Comparison of ENCODE assay signal across 16 cellular contexts in genomic region chr11:57815476-57815875, GRCh38. TPM values are rescaled to one million over a fixed set of nuclear protein-coding genes. Genes with fewer than 3 reads are reported as not detected.
A peak's percentile ranks its signal among the peaks of the same experiment; 100 is the strongest.
DNase-seq lines count a peak whose midpoint lies in the region; ATAC-seq and TF ChIP-seq lines count a peak whose summit lies in the region.
"Had no signal": no experiment of that assay in that cellular context is flagged by ENCODE, and none has a peak within 500 bp of the region (broad histone marks: within the 10 kb centered on the region; RNA-seq: fewer than 3 reads in every experiment).

No MANE protein-coding gene starts in this region.

- H3K36me3 ChIP-seq in upper lobe of left lung (peaks cover 43 to 92% (median 68%) of the 10 kb centered on the region in 4 donors), tibial nerve (peaks cover 8 to 85% (median 8%) of the 10 kb centered on the region in 3 donors)

- H3K27me3 ChIP-seq in upper lobe of left lung (no peaks in the 10 kb centered on the region), tibial nerve (no peaks in the 10 kb centered on the region)
- H3K27me3 ChIP-seq: dorsolateral prefrontal cortex had no signal

- H3K4me3 ChIP-seq in upper lobe of left lung (no peak overlapping the region), tibial nerve (no peak overlapping the region)
- H3K4me3 ChIP-seq: dorsolateral prefrontal cortex, thoracic aorta had no signal

- no peak overlapping the region for H3K4me3 Mint-ChIP-seq in activated naive CD4-positive, alpha-beta T cell treated with anti-CD3 and anti-CD28 coated beads, Interleukin-2, amount 50 U/mL, for 24 hours
- no peak overlapping the region for H3K4me3 Mint-ChIP-seq in stimulated activated effector memory CD8-positive, alpha-beta T cell treated with anti-CD3 and anti-CD28 coated beads, Interleukin-12 subunit alpha, Interleukin-12 subunit beta, amount 100 ng/mL, for 72 hours

- 76 to 89% methylated on average over 2 of the region's 2 CpGs for WGBS in upper lobe of left lung, 2 donors
- 81 to 86% methylated on average over 2 of the region's 2 CpGs for WGBS in tibial nerve, 2 donors

- no peaks in the 10 kb centered on the region for H3K9me3 Mint-ChIP-seq in activated naive CD4-positive, alpha-beta T cell treated with anti-CD3 and anti-CD28 coated beads, Interleukin-2, amount 50 U/mL, for 24 hours
- no peaks in the 10 kb centered on the region for H3K9me3 Mint-ChIP-seq in stimulated activated effector memory CD8-positive, alpha-beta T cell treated with anti-CD3 and anti-CD28 coated beads, Interleukin-12 subunit alpha, Interleukin-12 subunit beta, amount 100 ng/mL, for 72 hours

- TF ChIP-seq CTCF in upper lobe of left lung (IDR thresholded peaks at IDR 0.05) (no peak), tibial nerve (IDR thresholded peaks at IDR 0.05) (no peak)

- intact Hi-C loops in head of caudate nucleus (cut with DNase I): no loop called here

- TF ChIP-seq POLR2A in upper lobe of left lung (IDR thresholded peaks at IDR 0.05): no peak
- no peak for TF ChIP-seq POLR2A in tibial nerve (IDR thresholded peaks at IDR 0.05)

- TF ChIP-seq EP300 in upper lobe of left lung (IDR thresholded peaks at IDR 0.05): no peak
- TF ChIP-seq EP300 in tibial nerve (IDR thresholded peaks at IDR 0.05): no peak

- no peak for DNase-seq in activated naive CD4-positive, alpha-beta T cell (lab: John Stamatoyannopoulos, UW)
- no peak for DNase-seq in stimulated activated effector memory CD8-positive, alpha-beta T cell treated with anti-CD3 and anti-CD28 coated beads, Interleukin-12 subunit alpha, Interleukin-12 subunit beta, amount 100 ng/mL, for 72 hours (ENCODE audit: low spot score in 2 of 2)
- DNase-seq in head of caudate nucleus: no peak
- DNase-seq in upper lobe of left lung: no peak
- no peak for DNase-seq in tibial nerve (ENCODE audit: low spot score in 2 of 2)
- DNase-seq: Caco-2, dorsolateral prefrontal cortex, islet precursor cell, NCI-H2171 treated with DMSO at 0.1 percent for 48 hours, right cardiac atrium, T1000 had no signal

- H3K4me1 ChIP-seq in upper lobe of left lung (peaks cover 0 to 9% (median 3%) of the 10 kb centered on the region in 4 donors), tibial nerve (peaks cover 0 to 20% (median 0%) of the 10 kb centered on the region in 4 donors)
- H3K4me1 ChIP-seq: Caco-2 had no signal

- H3K9me3 ChIP-seq in upper lobe of left lung (no peaks in the 10 kb centered on the region), tibial nerve (no peaks in the 10 kb centered on the region)
- H3K9me3 ChIP-seq: Caco-2, thoracic aorta had no signal

- H3K36me3 Mint-ChIP-seq in activated naive CD4-positive, alpha-beta T cell treated with anti-CD3 and anti-CD28 coated beads, Interleukin-2, amount 50 U/mL, for 24 hours: peaks cover 1% of the 10 kb centered on the region
- H3K36me3 Mint-ChIP-seq in stimulated activated effector memory CD8-positive, alpha-beta T cell treated with anti-CD3 and anti-CD28 coated beads, Interleukin-12 subunit alpha, Interleukin-12 subunit beta, amount 100 ng/mL, for 72 hours: peaks cover 27% of the 10 kb centered on the region

- no peaks in the 10 kb centered on the region for H3K27me3 Mint-ChIP-seq in activated naive CD4-positive, alpha-beta T cell treated with anti-CD3 and anti-CD28 coated beads, Interleukin-2, amount 50 U/mL, for 24 hours

- ATAC-seq in GM21723 (IDR thresholded peaks at IDR 0.05; ENCODE audit: unreplicated experiment): peak; percentile 86
- ATAC-seq in HG03175 (IDR thresholded peaks at IDR 0.05; ENCODE audit: unreplicated experiment): peak; percentile 73
- ATAC-seq in stimulated activated effector memory CD8-positive, alpha-beta T cell treated with anti-CD3 and anti-CD28 coated beads, Interleukin-12 subunit alpha, Interleukin-12 subunit beta, amount 100 ng/mL, for 72 hours: peak; percentile 67
- ATAC-seq in upper lobe of left lung (ENCODE audit: low FRiP score in 2 of 2): no peak
- ATAC-seq: right cardiac atrium had no signal

- H3K27ac ChIP-seq in upper lobe of left lung: no peak overlapping the region
- peak overlapping the region in 1 of 4 donors; percentile 11 for H3K27ac ChIP-seq in tibial nerve
- H3K27ac ChIP-seq: KMS-11, thoracic aorta had no signal

- H3K27ac Mint-ChIP-seq in activated naive CD4-positive, alpha-beta T cell treated with anti-CD3 and anti-CD28 coated beads, Interleukin-2, amount 50 U/mL, for 24 hours: peak overlapping the region; percentile 36
- H3K27ac Mint-ChIP-seq in stimulated activated effector memory CD8-positive, alpha-beta T cell treated with anti-CD3 and anti-CD28 coated beads, Interleukin-12 subunit alpha, Interleukin-12 subunit beta, amount 100 ng/mL, for 72 hours: no peak overlapping the region

- no peaks in the 10 kb centered on the region for H3K4me1 Mint-ChIP-seq in activated naive CD4-positive, alpha-beta T cell treated with anti-CD3 and anti-CD28 coated beads, Interleukin-2, amount 50 U/mL, for 24 hours
- H3K4me1 Mint-ChIP-seq in stimulated activated effector memory CD8-positive, alpha-beta T cell treated with anti-CD3 and anti-CD28 coated beads, Interleukin-12 subunit alpha, Interleukin-12 subunit beta, amount 100 ng/mL, for 72 hours: peaks cover 11% of the 10 kb centered on the region

RNA-seq across cellular contexts. Expression of gene CTNND1, which starts 53.9 kb away (rescaled TPM):
- total RNA-seq in upper lobe of left lung (100 to 1,000 TPM; 136 to 232 (median 214) TPM), tibial nerve (100 to 1,000 TPM; 104 to 128 (median 124) TPM)

Comparison
In these comparisons a context has a peak if more than half of its experiments do, and no peak if none do; other contexts are left out.
1. ATAC-seq: peak in GM21723 (single experiment), HG03175 (single experiment) and stimulated activated effector memory CD8-positive, alpha-beta T cell treated with anti-CD3 and anti-CD28 coated beads, Interleukin-12 subunit alpha, Interleukin-12 subunit beta, amount 100 ng/mL, for 72 hours (single experiment); none in upper lobe of left lung (0 of 2).